ENCODE assay signal across 8 cellular contexts in genomic region chr10:70672165-70672992, GRCh38. TPM values are rescaled to one million over a fixed set of nuclear protein-coding genes. Genes with fewer than 3 reads are reported as not detected.
DNase-seq lines count a peak whose midpoint lies in the region; ATAC-seq and TF ChIP-seq lines count a peak whose summit lies in the region.

A gene with protein sequence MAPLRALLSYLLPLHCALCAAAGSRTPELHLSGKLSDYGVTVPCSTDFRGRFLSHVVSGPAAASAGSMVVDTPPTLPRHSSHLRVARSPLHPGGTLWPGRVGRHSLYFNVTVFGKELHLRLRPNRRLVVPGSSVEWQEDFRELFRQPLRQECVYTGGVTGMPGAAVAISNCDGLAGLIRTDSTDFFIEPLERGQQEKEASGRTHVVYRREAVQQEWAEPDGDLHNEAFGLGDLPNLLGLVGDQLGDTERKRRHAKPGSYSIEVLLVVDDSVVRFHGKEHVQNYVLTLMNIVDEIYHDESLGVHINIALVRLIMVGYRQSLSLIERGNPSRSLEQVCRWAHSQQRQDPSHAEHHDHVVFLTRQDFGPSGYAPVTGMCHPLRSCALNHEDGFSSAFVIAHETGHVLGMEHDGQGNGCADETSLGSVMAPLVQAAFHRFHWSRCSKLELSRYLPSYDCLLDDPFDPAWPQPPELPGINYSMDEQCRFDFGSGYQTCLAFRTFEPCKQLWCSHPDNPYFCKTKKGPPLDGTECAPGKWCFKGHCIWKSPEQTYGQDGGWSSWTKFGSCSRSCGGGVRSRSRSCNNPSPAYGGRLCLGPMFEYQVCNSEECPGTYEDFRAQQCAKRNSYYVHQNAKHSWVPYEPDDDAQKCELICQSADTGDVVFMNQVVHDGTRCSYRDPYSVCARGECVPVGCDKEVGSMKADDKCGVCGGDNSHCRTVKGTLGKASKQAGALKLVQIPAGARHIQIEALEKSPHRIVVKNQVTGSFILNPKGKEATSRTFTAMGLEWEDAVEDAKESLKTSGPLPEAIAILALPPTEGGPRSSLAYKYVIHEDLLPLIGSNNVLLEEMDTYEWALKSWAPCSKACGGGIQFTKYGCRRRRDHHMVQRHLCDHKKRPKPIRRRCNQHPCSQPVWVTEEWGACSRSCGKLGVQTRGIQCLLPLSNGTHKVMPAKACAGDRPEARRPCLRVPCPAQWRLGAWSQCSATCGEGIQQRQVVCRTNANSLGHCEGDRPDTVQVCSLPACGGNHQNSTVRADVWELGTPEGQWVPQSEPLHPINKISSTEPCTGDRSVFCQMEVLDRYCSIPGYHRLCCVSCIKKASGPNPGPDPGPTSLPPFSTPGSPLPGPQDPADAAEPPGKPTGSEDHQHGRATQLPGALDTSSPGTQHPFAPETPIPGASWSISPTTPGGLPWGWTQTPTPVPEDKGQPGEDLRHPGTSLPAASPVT (plus strand): TSS chr10:70672506. CDS start chr10:70672803, 297 bp downstream.

- intact Hi-C loops in lower lobe of right lung (cut with DNase I), result no loop called here

- ATAC-seq in T-helper 17 cell, result no peak
- peak; percentile 29 to 49 for ATAC-seq in lower lobe of right lung

- peaks cover 9% of the 10 kb centered on the region for H3K36me3 Mint-ChIP-seq in T-helper 17 cell (ENCODE audit: low read depth)

- peak within 1 kb of the TSS; percentile 83 for H3K4me3 Mint-ChIP-seq in T-helper 17 cell

- H3K27me3 ChIP-seq in ectodermal cell (ENCODE audit: control insufficient read depth, insufficient read depth, low read length, poor library complexity, severe bottlenecking), result peaks cover 41% of the 10 kb centered on the region
- peaks cover 15% of the 10 kb centered on the region for H3K27me3 ChIP-seq in lower lobe of right lung (ENCODE audit: low read depth)

- H3K4me1 Mint-ChIP-seq in T-helper 17 cell, result peaks cover 7% of the 10 kb centered on the region

- peak; percentile 43 for DNase-seq in stimulated activated CD4-positive, alpha-beta T cell treated with anti-CD3 and anti-CD28 coated beads, Interleukin-15, amount 100 ng/mL, for 24 hours
- no peak for DNase-seq in stimulated activated CD4-positive, alpha-beta T cell treated with anti-CD3 and anti-CD28 coated beads, Interleukin-4, amount 100 ng/mL, for 24 hours
- no peak for DNase-seq in T-helper 17 cell
- no peak for DNase-seq in lower lobe of right lung
- DNase-seq in activated effector memory CD4-positive, alpha-beta T cell treated with anti-CD3 and anti-CD28 coated beads, Interleukin-2, amount 50 U/mL, for 16 hours, result no peak
- DNase-seq in T-helper 9 cell, result no peak

- no peak within 1 kb of the TSS for H3K27ac Mint-ChIP-seq in T-helper 17 cell

- H3K4me1 ChIP-seq in ectodermal cell (ENCODE audit: control insufficient read depth, insufficient read depth, low read length), result peaks cover 13% of the 10 kb centered on the region
- peaks cover 9% of the 10 kb centered on the region for H3K4me1 ChIP-seq in lower lobe of right lung

- H3K36me3 ChIP-seq in ectodermal cell (ENCODE audit: control insufficient read depth, insufficient read depth, low read length) (no peaks in the 10 kb centered on the region), lower lobe of right lung (no peaks in the 10 kb centered on the region)

- TF ChIP-seq CTCF in lower lobe of right lung (IDR thresholded peaks at IDR 0.05), result no peak

- H3K27me3 Mint-ChIP-seq in T-helper 17 cell, result peaks cover 65% of the 10 kb centered on the region

- WGBS in ectodermal cell, 2 experiments, result 2% methylated on average over 99 of the region's 99 CpGs

- H3K4me3 ChIP-seq in ectodermal cell (ENCODE audit: insufficient read depth, low read depth, low read length) (peak within 1 kb of the TSS; percentile 40), lower lobe of right lung (peak within 1 kb of the TSS; percentile 43)

- H3K27ac ChIP-seq in ectodermal cell (ENCODE audit: insufficient read depth, low read depth, low read length, poor library complexity, severe bottlenecking) (no peak within 1 kb of the TSS), lower lobe of right lung (no peak within 1 kb of the TSS), temporal lobe (ENCODE audit: low read depth, low read length) (peak within 1 kb of the TSS; percentile 55)

- H3K9me3 ChIP-seq in T-helper 17 cell (ENCODE audit: control insufficient read depth, low read length, poor library complexity, severe bottlenecking) (no peaks in the 10 kb centered on the region), ectodermal cell (ENCODE audit: control insufficient read depth, low read length) (no peaks in the 10 kb centered on the region), lower lobe of right lung (no peaks in the 10 kb centered on the region)

RNA-seq across cellular contexts. Expression of the gene that starts here (rescaled TPM):
- total RNA-seq in T-helper 17 cell (not detected), lower lobe of right lung (0.53 TPM), temporal lobe (0.74 TPM)
- polyA plus RNA-seq in ectodermal cell (2013, experiment 1 of 4), result 0.65 TPM
- polyA plus RNA-seq in ectodermal cell (2013, experiment 2 of 4), result 0.66 TPM
- polyA plus RNA-seq in ectodermal cell (2013, experiment 3 of 4), result 0.64 TPM
- polyA plus RNA-seq in ectodermal cell (2013, experiment 4 of 4), result 0.57 TPM

Comparison
In these comparisons a context has a peak if more than half of its experiments do, and no peak if none do; other contexts are left out.
1. Peak in ATAC-seq and H3K4me3 ChIP-seq in lower lobe of right lung; RNA of the gene not detected or under 1 TPM.